ENCODE assay signal across 27 cellular contexts in genomic region chr10:116029826-116030225, GRCh38.
"Had no signal": no experiment of that assay in that cellular context is flagged by ENCODE, and none has a peak within 500 bp of the region (broad histone marks: within the 10 kb centered on the region; RNA-seq: fewer than 3 reads in every experiment).

No MANE protein-coding gene starts in this region.

- H3K27ac Mint-ChIP-seq: naive thymus-derived CD8-positive, alpha-beta T cell; natural killer cell treated with Interleukin-12 subunit alpha and Interleukin-12 subunit beta and Interleukin-15 and Interleukin-18, amount 100 ng/mL, for 72 hours; nephron progenitor cell; stimulated activated effector memory CD8-positive, alpha-beta T cell treated with anti-CD3 and anti-CD28 coated beads, Interleukin-12 subunit alpha, Interleukin-12 subunit beta, amount 100 ng/mL, for 72 hours; stimulated activated naive B cell treated with anti-CD40 and anti-IgM and Interleukin-4, amounts not matched to agents 10 μg/mL and 1 μg/mL and 100 μg/mL, for 72 hours; stimulated activated naive CD8-positive, alpha-beta T cell treated with anti-CD3 and anti-CD28 coated beads, Interleukin-15, Interleukin-2, amounts not matched to agents 100 ng/mL and 50 ng/mL, for 24 hours; type B pancreatic cell had no signal

- H3K9me3 ChIP-seq: neutrophil, pancreas, prostate gland, right lobe of liver, sigmoid colon, thoracic aorta, thyroid gland, vagina had no signal

- H3K4me3 ChIP-seq: pancreas, prostate gland, right atrium auricular region, right lobe of liver, sigmoid colon, stomach, thoracic aorta, thyroid gland, tibial nerve, vagina had no signal

- H3K27me3 ChIP-seq: neutrophil, pancreas, right atrium auricular region, right lobe of liver, sigmoid colon, stomach, thyroid gland, tibial nerve, vagina had no signal

- H3K4me3 Mint-ChIP-seq: naive thymus-derived CD8-positive, alpha-beta T cell; natural killer cell treated with Interleukin-12 subunit alpha and Interleukin-12 subunit beta and Interleukin-15 and Interleukin-18, amount 100 ng/mL, for 72 hours; nephron progenitor cell; neural crest cell; stimulated activated effector memory CD8-positive, alpha-beta T cell treated with anti-CD3 and anti-CD28 coated beads, Interleukin-12 subunit alpha, Interleukin-12 subunit beta, amount 100 ng/mL, for 72 hours; stimulated activated naive B cell treated with anti-CD40 and anti-IgM and Interleukin-4, amounts not matched to agents 10 μg/mL and 1 μg/mL and 100 μg/mL, for 72 hours; stimulated activated naive CD8-positive, alpha-beta T cell treated with anti-CD3 and anti-CD28 coated beads, Interleukin-15, Interleukin-2, amounts not matched to agents 100 ng/mL and 50 ng/mL, for 24 hours; type B pancreatic cell had no signal

- H3K4me1 Mint-ChIP-seq: naive thymus-derived CD8-positive, alpha-beta T cell; nephron progenitor cell; neural crest cell; stimulated activated effector memory CD8-positive, alpha-beta T cell treated with anti-CD3 and anti-CD28 coated beads, Interleukin-12 subunit alpha, Interleukin-12 subunit beta, amount 100 ng/mL, for 72 hours; stimulated activated naive B cell treated with anti-CD40 and anti-IgM and Interleukin-4, amounts not matched to agents 10 μg/mL and 1 μg/mL and 100 μg/mL, for 72 hours had no signal

- H3K27ac ChIP-seq: neutrophil, pancreas, prostate gland, right atrium auricular region, right lobe of liver, sigmoid colon, stomach, thoracic aorta, thyroid gland, tibial nerve, vagina had no signal

- H3K36me3 ChIP-seq: neutrophil, pancreas, prostate gland, right atrium auricular region, right lobe of liver, sigmoid colon, stomach, thoracic aorta, thyroid gland, tibial nerve, vagina had no signal

- DNase-seq: naive thymus-derived CD8-positive, alpha-beta T cell; nephron progenitor cell; nucleus accumbens; pancreas; retina; right lobe of liver; sigmoid colon; small intestine; stimulated activated CD4-positive, alpha-beta T cell treated with anti-CD3 and anti-CD28 coated beads, Interleukin-15, amount 100 ng/mL, for 24 hours; stimulated activated CD4-positive, alpha-beta T cell treated with anti-CD3 and anti-CD28 coated beads, Interleukin-2, amount 100 ng/mL, for 24 hours; stimulated activated CD4-positive, alpha-beta T cell treated with anti-CD3 and anti-CD28 coated beads, Interleukin-2, amount 100 ng/mL, for 48 hours; stimulated activated CD4-positive, alpha-beta T cell treated with anti-CD3 and anti-CD28 coated beads, Interleukin-4, amount 100 ng/mL, for 24 hours; stimulated activated naive B cell treated with anti-CD40 and anti-IgM and Interleukin-4, amounts not matched to agents 10 μg/mL and 1 μg/mL and 100 μg/mL, for 72 hours; stimulated activated naive CD4-positive, alpha-beta T cell treated with Interleukin-2 at 50 U/mL for 16 hours; stomach; thyroid gland had no signal

- ATAC-seq: naive thymus-derived CD8-positive, alpha-beta T cell; natural killer cell treated with Interleukin-12 subunit alpha and Interleukin-12 subunit beta and Interleukin-15 and Interleukin-18, amount 100 ng/mL, for 72 hours; pancreas; right lobe of liver; stimulated activated effector memory CD8-positive, alpha-beta T cell treated with anti-CD3 and anti-CD28 coated beads, Interleukin-12 subunit alpha, Interleukin-12 subunit beta, amount 100 ng/mL, for 72 hours; stimulated activated naive B cell treated with anti-CD40 and anti-IgM and Interleukin-4, amounts not matched to agents 10 μg/mL and 1 μg/mL and 100 μg/mL, for 72 hours had no signal

- H3K4me1 ChIP-seq: pancreas, prostate gland, right atrium auricular region, sigmoid colon, stomach, thyroid gland, tibial nerve, vagina had no signal

- H3K36me3 Mint-ChIP-seq: stimulated activated effector memory CD8-positive, alpha-beta T cell treated with anti-CD3 and anti-CD28 coated beads, Interleukin-12 subunit alpha, Interleukin-12 subunit beta, amount 100 ng/mL, for 72 hours; stimulated activated naive B cell treated with anti-CD40 and anti-IgM and Interleukin-4, amounts not matched to agents 10 μg/mL and 1 μg/mL and 100 μg/mL, for 72 hours had no signal

- H3K27me3 Mint-ChIP-seq: natural killer cell treated with Interleukin-12 subunit alpha and Interleukin-12 subunit beta and Interleukin-15 and Interleukin-18, amount 100 ng/mL, for 72 hours; stimulated activated naive B cell treated with anti-CD40 and anti-IgM and Interleukin-4, amounts not matched to agents 10 μg/mL and 1 μg/mL and 100 μg/mL, for 72 hours; stimulated activated naive CD8-positive, alpha-beta T cell treated with anti-CD3 and anti-CD28 coated beads, Interleukin-15, Interleukin-2, amounts not matched to agents 100 ng/mL and 50 ng/mL, for 24 hours had no signal
